1 cellular context compared by ENCODE assay signal in genomic region chr4:159106636-159107035, GRCh38.
TF ChIP-seq lines count a peak whose summit lies in the region.

No MANE protein-coding gene starts in this region.

TF ChIP-seq in HepG2, 621 proteins besides CTCF, POLR2A, EP300 and RAD21 (continued from another document):
- TF ChIP-seq KAT7 (CRISPR knock-in tag; IDR thresholded peaks at IDR 0.05; ENCODE audit: borderline replicate concordance) (no peak), FOXJ3 (CRISPR knock-in tag; IDR thresholded peaks at IDR 0.05; ENCODE audit: borderline replicate concordance) (no peak)
